ENCODE assay signal across 8 cellular contexts in the genomic region with DNA sequence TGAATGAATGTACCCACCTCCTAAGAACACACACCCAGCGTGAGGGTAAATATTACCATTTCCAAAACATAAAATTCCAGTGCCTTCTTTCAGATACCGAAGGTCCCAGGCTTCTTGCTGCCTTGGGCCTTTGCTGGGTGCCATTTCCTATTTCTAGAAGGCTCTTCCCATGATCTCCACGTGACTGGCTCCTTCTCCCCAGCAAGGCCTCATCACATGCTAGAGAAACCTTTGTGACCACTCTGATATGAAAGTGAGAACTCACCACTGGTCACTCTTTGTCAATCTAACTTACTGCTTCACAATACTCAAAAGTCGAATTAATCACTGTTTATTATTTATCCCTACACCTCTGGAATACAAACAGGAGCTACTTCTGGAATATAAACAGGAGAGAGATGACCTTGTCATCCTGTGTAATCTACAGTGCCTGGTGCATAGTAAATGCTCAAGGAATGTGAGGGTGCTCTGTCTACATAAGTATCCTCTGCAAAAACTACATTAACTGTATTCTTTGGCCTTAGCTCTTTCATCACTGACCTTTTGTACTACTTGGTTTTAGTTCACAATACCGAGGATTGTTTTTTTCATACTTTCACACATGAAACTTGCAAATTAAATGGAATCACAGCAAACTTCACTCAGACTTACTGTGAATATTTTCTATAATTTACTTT. TPM values are rescaled to one million over a fixed set of nuclear protein-coding genes. Genes with fewer than 3 reads are reported as not detected.
DNase-seq lines count a peak whose midpoint lies in the region; TF ChIP-seq lines count a peak whose summit lies in the region.

No MANE protein-coding gene starts in this region.

- H3K27me3 ChIP-seq in subcutaneous abdominal adipose tissue (ENCODE audit: control insufficient read depth in 5 of 5, insufficient read depth in 4 of 5, low read length in 5 of 5): no peaks in the 10 kb centered on the region
- H3K27me3 ChIP-seq in vagina: no peaks in the 10 kb centered on the region

- no peak overlapping the region for H3K27ac Mint-ChIP-seq in activated CD4-positive, alpha-beta T cell treated with anti-CD3 and anti-CD28 coated beads, Interleukin-2, amount 10 ng/mL, durations not matched to agents 24 days and 14 days

- H3K4me3 ChIP-seq in subcutaneous abdominal adipose tissue (ENCODE audit: low read depth in 1 of 5, low read length in 5 of 5) (peak overlapping the region; percentile 76 to 97 (median 88)), vagina (peak overlapping the region in 1 of 2 donors; percentile 96)

- H3K9me3 Mint-ChIP-seq in activated CD4-positive, alpha-beta T cell treated with anti-CD3 and anti-CD28 coated beads, Interleukin-2, amount 10 ng/mL, durations not matched to agents 24 days and 14 days: no peaks in the 10 kb centered on the region

- peaks cover 12% of the 10 kb centered on the region for H3K27me3 Mint-ChIP-seq in activated CD4-positive, alpha-beta T cell treated with anti-CD3 and anti-CD28 coated beads, Interleukin-2, amount 10 ng/mL, durations not matched to agents 24 days and 14 days

- peak overlapping the region in 4 of 5 donors; percentile 79 to 88 (median 82) for H3K9ac ChIP-seq in subcutaneous abdominal adipose tissue (ENCODE audit: low read length in 5 of 5)

- H3K4me1 ChIP-seq in subcutaneous abdominal adipose tissue (ENCODE audit: control insufficient read depth in 5 of 5, insufficient read depth in 5 of 5, low read length in 5 of 5): peaks cover 2 to 60% (median 33%) of the 10 kb centered on the region in 5 donors
- H3K4me1 ChIP-seq in vagina: peaks cover 49% of the 10 kb centered on the region

- no peaks in the 10 kb centered on the region for H3K9me3 ChIP-seq in subcutaneous abdominal adipose tissue (ENCODE audit: control insufficient read depth in 5 of 5, low read length in 5 of 5)
- no peaks in the 10 kb centered on the region for H3K9me3 ChIP-seq in vagina

- TF ChIP-seq POLR2A in vagina (IDR thresholded peaks at IDR 0.05): no peak

- peaks cover 0 to 9% (median 2%) of the 10 kb centered on the region in 5 donors for H3K36me3 ChIP-seq in subcutaneous abdominal adipose tissue (ENCODE audit: control insufficient read depth in 5 of 5, insufficient read depth in 5 of 5, low read length in 5 of 5)
- no peaks in the 10 kb centered on the region for H3K36me3 ChIP-seq in vagina

- H3K27ac ChIP-seq in VCaP (peak overlapping the region; percentile 10; the same call in 1 of the 2 replicates), subcutaneous abdominal adipose tissue (ENCODE audit: low read depth, low read length) (peak overlapping the region; percentile 77), vagina (no peak overlapping the region)

- H3K4me1 Mint-ChIP-seq in activated CD4-positive, alpha-beta T cell treated with anti-CD3 and anti-CD28 coated beads, Interleukin-2, amount 10 ng/mL, durations not matched to agents 24 days and 14 days: peaks cover 26% of the 10 kb centered on the region

- intact Hi-C loops in activated CD4-positive, alpha-beta T cell treated with anti-CD3 and anti-CD28 coated beads, Interleukin-2, amount 10 ng/mL, durations not matched to agents 24 days and 14 days (cut with micrococcal nuclease): no loop called here
- intact Hi-C loops in vagina (cut with DNase I): no loop called here

- no peak for TF ChIP-seq CTCF in VCaP (conservative IDR thresholded peaks at IDR 0.05)
- TF ChIP-seq CTCF in vagina (IDR thresholded peaks at IDR 0.05): no peak

- H3K36me3 Mint-ChIP-seq in activated CD4-positive, alpha-beta T cell treated with anti-CD3 and anti-CD28 coated beads, Interleukin-2, amount 10 ng/mL, durations not matched to agents 24 days and 14 days (ENCODE audit: low read depth): peaks cover 6% of the 10 kb centered on the region

- peak overlapping the region; percentile 88 for H3K4me3 Mint-ChIP-seq in activated CD4-positive, alpha-beta T cell treated with anti-CD3 and anti-CD28 coated beads, Interleukin-2, amount 10 ng/mL, durations not matched to agents 24 days and 14 days

- DNase-seq in activated CD4-positive, alpha-beta T cell treated with anti-CD3 and anti-CD28 coated beads, Interleukin-2, amount 10 ng/mL, durations not matched to agents 24 days and 14 days: no peak
- DNase-seq in activated CD4-positive, alpha-beta T cell treated with anti-CD3 and anti-CD28 coated beads for 4 hours: no peak
- peak; percentile 66 for DNase-seq in iris pigment epithelial cell (ENCODE audit: low read depth)
- DNase-seq in NK-92 treated with Interleukin-12 subunit alpha and Interleukin-12 subunit beta, amount 100 ng/mL, for 24 hours (lab: John Stamatoyannopoulos, UW): no peak
- no peak for DNase-seq in NCI-H128 (lab: John Stamatoyannopoulos, UW; ENCODE audit: unreplicated experiment)
- no peak for DNase-seq in vagina (ENCODE audit: extremely low spot score in 2 of 2)

RNA-seq across cellular contexts. Expression of gene STX7, which starts 1.6 kb away (rescaled TPM):
- 16.3 and 21.1 TPM in 2 replicates for total RNA-seq in activated CD4-positive, alpha-beta T cell treated with anti-CD3 and anti-CD28 coated beads, Interleukin-2, amount 10 ng/mL, durations not matched to agents 24 days and 14 days
- total RNA-seq in vagina: 26.8 TPM

RNA-seq across cellular contexts. Expression of gene TAAR9, which starts 26.8 kb away (rescaled TPM):
- not detected in 2 replicates for total RNA-seq in activated CD4-positive, alpha-beta T cell treated with anti-CD3 and anti-CD28 coated beads, Interleukin-2, amount 10 ng/mL, durations not matched to agents 24 days and 14 days
- total RNA-seq in vagina: not detected

RNA-seq across cellular contexts. Expression of gene TAAR8, which starts 41.2 kb away (rescaled TPM):
- not detected in 2 replicates for total RNA-seq in activated CD4-positive, alpha-beta T cell treated with anti-CD3 and anti-CD28 coated beads, Interleukin-2, amount 10 ng/mL, durations not matched to agents 24 days and 14 days
- total RNA-seq in vagina: not detected

RNA-seq across cellular contexts. Expression of gene TAAR6, which starts 58.8 kb away (rescaled TPM):
- total RNA-seq in activated CD4-positive, alpha-beta T cell treated with anti-CD3 and anti-CD28 coated beads, Interleukin-2, amount 10 ng/mL, durations not matched to agents 24 days and 14 days: not detected in 2 replicates
- not detected for total RNA-seq in vagina
